18 cellular contexts compared by ENCODE assay signal in genomic region chr11:107202189-107202588, GRCh38.
"Had no signal": no experiment of that assay in that cellular context is flagged by ENCODE, and none has a peak within 500 bp of the region (broad histone marks: within the 10 kb centered on the region; RNA-seq: fewer than 3 reads in every experiment).

No MANE protein-coding gene starts in this region.

- H3K4me2 ChIP-seq: smooth muscle cell had no signal

- FAIRE-seq: endothelial cell of umbilical vein, frontal cortex had no signal

- H3K4me3 ChIP-seq: coronary artery, heart left ventricle, smooth muscle cell, tibial artery, upper lobe of right lung, vagina had no signal

- H3K27me3 ChIP-seq: heart left ventricle, tibial artery, upper lobe of right lung, vagina had no signal

- DNase-seq: effector CD4-positive, alpha-beta T cell; endodermal cell; heart left ventricle; islet precursor cell; mammary epithelial cell; naive thymus-derived CD8-positive, alpha-beta T cell; posterior cingulate gyrus; right cardiac atrium; stimulated activated CD4-positive, alpha-beta T cell treated with anti-CD3 and anti-CD28 coated beads, Interleukin-2, amount 100 ng/mL, for 48 hours; stimulated activated naive CD4-positive, alpha-beta T cell treated with Interleukin-2 at 50 U/mL for 16 hours; tibial artery; upper lobe of right lung had no signal

- H3K27ac ChIP-seq: coronary artery, heart left ventricle, tibial artery, upper lobe of right lung, vagina had no signal

- ATAC-seq: heart left ventricle; left lobe of liver; naive thymus-derived CD8-positive, alpha-beta T cell; right cardiac atrium; upper lobe of right lung had no signal

- H3K9me3 ChIP-seq: tibial artery, upper lobe of right lung, vagina had no signal

- H3K36me3 ChIP-seq: heart left ventricle, tibial artery, upper lobe of right lung, vagina had no signal

- H3K4me1 ChIP-seq: heart left ventricle, tibial artery, upper lobe of right lung, vagina had no signal
